Comparison of ENCODE assay signal across 30 cellular contexts in genomic region chr6:133637874-133638273, GRCh38.
DNase-seq lines count a peak whose midpoint lies in the region; ATAC-seq, FAIRE-seq and TF ChIP-seq lines count a peak whose summit lies in the region.
"Had no signal": no experiment of that assay in that cellular context is flagged by ENCODE, and none has a peak within 500 bp of the region (broad histone marks: within the 10 kb centered on the region; RNA-seq: fewer than 3 reads in every experiment).

No MANE protein-coding gene starts in this region.

- H3K27me3 ChIP-seq in duodenal mucosa (ENCODE audit: control insufficient read depth in 1 of 2, insufficient read depth in 2 of 2, low read length in 2 of 2) = no peaks in the 10 kb centered on the region
- no peaks in the 10 kb centered on the region for H3K27me3 ChIP-seq in tibial artery
- no peaks in the 10 kb centered on the region for H3K27me3 ChIP-seq in naive thymus-derived CD4-positive, alpha-beta T cell (ENCODE audit: control insufficient read depth in 2 of 2, insufficient read depth in 2 of 2, low read length in 2 of 2)
- H3K27me3 ChIP-seq: foreskin keratinocyte, suprapubic skin had no signal

- H3K9me3 ChIP-seq in duodenal mucosa (ENCODE audit: control insufficient read depth in 1 of 2, low read length in 2 of 2) (peaks cover 0 to 5% of the 10 kb centered on the region in 2 donors), tibial artery (no peaks in the 10 kb centered on the region)
- H3K9me3 ChIP-seq in naive thymus-derived CD4-positive, alpha-beta T cell (ENCODE audit: control insufficient read depth in 2 of 3, low read length in 3 of 3) = no peaks in the 10 kb centered on the region
- H3K9me3 ChIP-seq: mucosa of descending colon, psoas muscle, suprapubic skin had no signal

- no peak for ATAC-seq in GM19023 (IDR thresholded peaks at IDR 0.05; ENCODE audit: unreplicated experiment)
- ATAC-seq in naive thymus-derived CD4-positive, alpha-beta T cell = no peak
- ATAC-seq: activated T-helper 17 cell treated with anti-CD3 and anti-CD28 coated beads, Interleukin-2, amount 50 U/mL, for 72 hours; foreskin keratinocyte; mucosa of descending colon; psoas muscle had no signal

- peak; percentile 43 for DNase-seq in LHCN-M2 (ENCODE audit: low read depth)
- peak; percentile 32 to 67 for DNase-seq in tibial artery
- DNase-seq in T-helper 1 cell = no peak
- DNase-seq in naive thymus-derived CD4-positive, alpha-beta T cell = no peak
- no peak for DNase-seq in frontal cortex (ENCODE audit: low spot score in 2 of 2)
- DNase-seq: activated B cell treated with CpG ODN at 0.5 μM for 24 hours; activated CD4-positive, alpha-beta T cell treated with anti-CD3 and anti-CD28 coated beads, Interleukin-2, amount 50 U/mL, for 48 hours; activated CD8-positive, alpha-beta memory T cell treated with anti-CD3 and anti-CD28 coated beads, Interleukin-2, amount 50 U/mL, for 48 hours; foreskin keratinocyte; HFFc6; hippocampal formation; mucosa of descending colon; NCI-H1092 treated with DMSO at 0.1 percent for 48 hours; NCI-H187 treated with DMSO at 0.1 percent for 48 hours; NCI-H226; NCI-H82; psoas muscle; stimulated activated CD4-positive, alpha-beta T cell treated with anti-CD3 and anti-CD28 coated beads, Interleukin-1b, Interleukin-23, amount 100 ng/mL, for 48 hours; T1000 had no signal

- H3K4me1 ChIP-seq in duodenal mucosa (ENCODE audit: control insufficient read depth in 1 of 2, insufficient read depth in 2 of 2, low read length in 2 of 2) (no peaks in the 10 kb centered on the region), tibial artery (peaks cover 0 to 10% (median 0%) of the 10 kb centered on the region in 4 donors)
- H3K4me1 ChIP-seq in naive thymus-derived CD4-positive, alpha-beta T cell (ENCODE audit: control insufficient read depth in 2 of 2, insufficient read depth in 2 of 2, low read length in 2 of 2) = no peaks in the 10 kb centered on the region
- H3K4me1 ChIP-seq: foreskin keratinocyte, psoas muscle, suprapubic skin had no signal

- no peak overlapping the region for H3K4me3 ChIP-seq in duodenal mucosa (ENCODE audit: low read depth in 1 of 2, low read length in 2 of 2)
- H3K4me3 ChIP-seq in tibial artery = no peak overlapping the region
- H3K4me3 ChIP-seq in naive thymus-derived CD4-positive, alpha-beta T cell (ENCODE audit: low read length) = no peak overlapping the region
- H3K4me3 ChIP-seq: mucosa of descending colon, psoas muscle, skin epidermis, suprapubic skin had no signal

- no peak overlapping the region for H3K4me3 Mint-ChIP-seq in nephron
- H3K4me3 Mint-ChIP-seq in naive thymus-derived CD4-positive, alpha-beta T cell = no peak overlapping the region
- H3K4me3 Mint-ChIP-seq: activated B cell treated with CpG ODN at 0.5 μM for 24 hours; activated naive CD4-positive, alpha-beta T cell treated with anti-CD3 and anti-CD28 coated beads, Interleukin-2, amount 50 U/mL, for 24 hours; activated T-helper 17 cell treated with anti-CD3 and anti-CD28 coated beads, Interleukin-2, amount 50 U/mL, for 72 hours; CD14-positive monocyte; HFFc6 had no signal

- FAIRE-seq in frontal cortex (lab: Jason Lieb, UNC) = no peak
- FAIRE-seq: astrocyte, D721Med, GM12892 had no signal

- POLR2A ChIA-PET in naive thymus-derived CD4-positive, alpha-beta T cell (lab: Charles Lee) = no interaction called here

- peak overlapping the region; percentile 23 for H3K27ac ChIP-seq in duodenal mucosa (ENCODE audit: low read depth, low read length)
- H3K27ac ChIP-seq in tibial artery = peak overlapping the region in 1 of 2 donors; percentile 4
- H3K27ac ChIP-seq in naive thymus-derived CD4-positive, alpha-beta T cell (ENCODE audit: low read depth, low read length) = no peak overlapping the region
- H3K27ac ChIP-seq: foreskin keratinocyte, psoas muscle, skin epidermis, suprapubic skin had no signal

- no peak overlapping the region for H3K9ac ChIP-seq in duodenal mucosa (ENCODE audit: low read depth in 1 of 2, low read length in 2 of 2)

- no peaks in the 10 kb centered on the region for H3K27me3 Mint-ChIP-seq in nephron (ENCODE audit: low read depth)
- H3K27me3 Mint-ChIP-seq in naive thymus-derived CD4-positive, alpha-beta T cell = peaks cover 0 to 6% (median 0%) of the 10 kb centered on the region in 5 donors
- H3K27me3 Mint-ChIP-seq: activated B cell treated with CpG ODN at 0.5 μM for 24 hours; activated T-helper 17 cell treated with anti-CD3 and anti-CD28 coated beads, Interleukin-2, amount 50 U/mL, for 72 hours had no signal

- peak overlapping the region in 2 of 3 experiments; percentile 86 to 92 for H3K27ac Mint-ChIP-seq in nephron
- H3K27ac Mint-ChIP-seq in naive thymus-derived CD4-positive, alpha-beta T cell = no peak overlapping the region
- H3K27ac Mint-ChIP-seq: activated B cell treated with CpG ODN at 0.5 μM for 24 hours; activated naive CD4-positive, alpha-beta T cell treated with anti-CD3 and anti-CD28 coated beads, Interleukin-2, amount 50 U/mL, for 24 hours; activated T-helper 17 cell treated with anti-CD3 and anti-CD28 coated beads, Interleukin-2, amount 50 U/mL, for 72 hours; CD14-positive monocyte; HFFc6 had no signal

- H3K9me3 Mint-ChIP-seq in nephron = peaks cover 7% of the 10 kb centered on the region
- peaks cover 0 to 6% (median 3%) of the 10 kb centered on the region in 11 donors for H3K9me3 Mint-ChIP-seq in naive thymus-derived CD4-positive, alpha-beta T cell
- H3K9me3 Mint-ChIP-seq: activated B cell treated with CpG ODN at 0.5 μM for 24 hours, HFFc6 had no signal

- H3K36me3 ChIP-seq in duodenal mucosa (ENCODE audit: control insufficient read depth in 1 of 2, insufficient read depth in 2 of 2, low read length in 2 of 2) = no peaks in the 10 kb centered on the region
- H3K36me3 ChIP-seq in tibial artery = no peaks in the 10 kb centered on the region
- H3K36me3 ChIP-seq in naive thymus-derived CD4-positive, alpha-beta T cell (ENCODE audit: control insufficient read depth in 2 of 3, insufficient read depth in 3 of 3, low read length in 3 of 3) = no peaks in the 10 kb centered on the region
- H3K36me3 ChIP-seq: suprapubic skin had no signal

- CTCF ChIA-PET in naive thymus-derived CD4-positive, alpha-beta T cell (lab: Charles Lee) = no interaction called here

- no peak for TF ChIP-seq CTCF in nephron (IDR thresholded peaks at IDR 0.05; ENCODE audit: unreplicated experiment in 3 of 3)
- TF ChIP-seq CTCF in tibial artery (IDR thresholded peaks at IDR 0.05) = no peak

- H3K4me1 Mint-ChIP-seq in nephron = peaks cover 26% of the 10 kb centered on the region
- H3K4me1 Mint-ChIP-seq in naive thymus-derived CD4-positive, alpha-beta T cell = no peaks in the 10 kb centered on the region
- H3K4me1 Mint-ChIP-seq: activated B cell treated with CpG ODN at 0.5 μM for 24 hours; activated naive CD4-positive, alpha-beta T cell treated with anti-CD3 and anti-CD28 coated beads, Interleukin-2, amount 50 U/mL, for 24 hours; activated T-helper 17 cell treated with anti-CD3 and anti-CD28 coated beads, Interleukin-2, amount 50 U/mL, for 72 hours; CD14-positive monocyte had no signal

- H3K36me3 Mint-ChIP-seq in nephron (ENCODE audit: low read depth) = peaks cover 8% of the 10 kb centered on the region
- no peaks in the 10 kb centered on the region for H3K36me3 Mint-ChIP-seq in naive thymus-derived CD4-positive, alpha-beta T cell
- H3K36me3 Mint-ChIP-seq: activated naive CD4-positive, alpha-beta T cell treated with anti-CD3 and anti-CD28 coated beads, Interleukin-2, amount 50 U/mL, for 24 hours; CD14-positive monocyte had no signal

- intact Hi-C loops in tibial artery (cut with DNase I; ENCODE audit: low total_unique reads) = no loop called here
- intact Hi-C loops in naive thymus-derived CD4-positive, alpha-beta T cell (cut with micrococcal nuclease) = no loop called here

Comparison
In these comparisons a context has a peak if more than half of its experiments do, and no peak if none do; other contexts are left out.
1. DNase-seq: peak in LHCN-M2 (single experiment) and tibial artery (2 of 2); none in T-helper 1 cell (0 of 5), naive thymus-derived CD4-positive, alpha-beta T cell (0 of 9) and frontal cortex (0 of 2).
2. H3K27ac Mint-ChIP-seq: peak in nephron (2 of 3); none in naive thymus-derived CD4-positive, alpha-beta T cell (0 of 9).